ENCODE assay signal across 17 cellular contexts in the genomic region with DNA sequence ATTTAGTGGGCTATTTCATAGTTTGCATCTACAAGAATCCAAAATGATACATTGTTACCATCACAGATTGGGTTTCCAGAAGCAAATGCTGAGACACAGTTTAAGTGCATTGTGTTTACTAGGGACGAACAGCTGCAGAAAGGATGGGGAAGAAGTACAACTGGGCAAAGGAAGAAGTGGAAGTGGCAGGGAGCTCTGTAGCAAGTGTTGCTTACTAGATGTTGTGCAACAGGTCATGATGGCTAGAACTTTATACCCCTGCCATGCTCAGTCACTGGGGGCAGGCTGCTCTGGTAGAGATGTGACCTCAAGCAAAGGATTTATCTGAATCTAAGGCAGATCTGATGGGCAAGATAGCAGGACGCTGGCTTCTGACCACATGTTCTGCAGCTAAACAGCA.
"Had no signal": no experiment of that assay in that cellular context is flagged by ENCODE, and none has a peak within 500 bp of the region (broad histone marks: within the 10 kb centered on the region; RNA-seq: fewer than 3 reads in every experiment).

No MANE protein-coding gene starts in this region.

- H2AFZ ChIP-seq: hepatocyte had no signal

- H3K4me2 ChIP-seq: hepatocyte had no signal

- H3K9me3 ChIP-seq: mucosa of descending colon had no signal

- ATAC-seq: activated CD8-positive, alpha-beta T cell treated with anti-CD3 and anti-CD28 coated beads, Interleukin-2, amount 10 ng/mL, durations not matched to agents 7 days and 5 days; esophagus mucosa; left lobe of liver; mucosa of descending colon; natural killer cell had no signal

- DNase-seq: activated CD4-positive, alpha-beta T cell treated with anti-CD3 and anti-CD28 coated beads, Interleukin-2, amount 10 ng/mL, durations not matched to agents 24 days and 14 days; activated CD4-positive, CD25-positive, alpha-beta regulatory T cell; activated CD8-positive, alpha-beta memory T cell treated with anti-CD3 and anti-CD28 coated beads, Interleukin-2, amount 50 U/mL, for 4 hours; activated CD8-positive, alpha-beta T cell treated with anti-CD3 and anti-CD28 coated beads, Interleukin-2, amount 10 ng/mL, durations not matched to agents 7 days and 5 days; activated naive CD8-positive, alpha-beta T cell treated with anti-CD3 and anti-CD28 coated beads, Interleukin-2, amount 10 ng/mL, durations not matched to agents 7 days and 5 days; anterior cingulate cortex; brain microvascular endothelial cell; islet precursor cell; mammary epithelial cell; mucosa of descending colon; natural killer cell; stimulated activated CD4-positive, alpha-beta T cell treated with anti-CD3 and anti-CD28 coated beads, Interleukin-12 subunit alpha, Interleukin-12 subunit beta, amount 100 ng/mL, for 4 hours; stimulated activated CD4-positive, alpha-beta T cell treated with anti-CD3 and anti-CD28 coated beads, Interleukin-2, amount 100 ng/mL, for 24 hours had no signal

- H3K27me3 ChIP-seq: brain microvascular endothelial cell, hepatocyte had no signal

- H3K27ac ChIP-seq: brain microvascular endothelial cell, coronary artery, hepatocyte had no signal

- H3K36me3 ChIP-seq: brain microvascular endothelial cell had no signal

- H3K4me3 ChIP-seq: coronary artery, hepatocyte, mucosa of descending colon had no signal
